Comparison of ENCODE assay signal across 28 cellular contexts in genomic region chr20:62248890-62249560, GRCh38. TPM values are rescaled to one million over a fixed set of nuclear protein-coding genes. Genes with fewer than 3 reads are reported as not detected.
DNase-seq lines count a peak whose midpoint lies in the region; ATAC-seq and TF ChIP-seq lines count a peak whose summit lies in the region.
"Had no signal": no experiment of that assay in that cellular context is flagged by ENCODE, and none has a peak within 500 bp of the region (broad histone marks: within the 10 kb centered on the region; RNA-seq: fewer than 3 reads in every experiment).

No MANE protein-coding gene starts in this region.

- H3K4me1 ChIP-seq in heart right ventricle: peaks cover 12 to 71% (median 42%) of the 10 kb centered on the region in 9 donors

- peak; percentile 5 for DNase-seq in Right ventricle myocardium inferior (ENCODE audit: missing footprints)
- no peak for DNase-seq in heart right ventricle
- peak; percentile 16 to 21 for DNase-seq in Kasumi-1 (lab: John Stamatoyannopoulos, UW)
- DNase-seq in activated B cell treated with CpG ODN at 0.5 μM for 24 hours: no peak
- no peak for DNase-seq in activated naive CD4-positive, alpha-beta T cell treated with anti-CD3 and anti-CD28 coated beads, Interleukin-2, amount 50 U/mL, for 16 hours
- no peak for DNase-seq in C1 segment of cervical spinal cord (lab: John Stamatoyannopoulos, UW)
- DNase-seq: 8988T; ACHN; CD8-positive, alpha-beta memory T cell; DMS 273 treated with DMSO at 0.1 percent for 48 hours; DMS79; GF-D8; HCEC 1CT; NCI-H1105; NCI-H1436 treated with DMSO at 0.1 percent for 48 hours; NCI-H2029; NCI-H2227 treated with DMSO at 0.1 percent for 48 hours; NCI-H69; Peyer's patch; SIG-M5; SW 1271 had no signal

- H3K36me3 ChIP-seq in heart right ventricle: peaks cover 0 to 12% (median 0%) of the 10 kb centered on the region in 9 donors

- H3K4me3 ChIP-seq in heart right ventricle: no peak overlapping the region
- H3K4me3 ChIP-seq: Peyer's patch, SK-N-MC had no signal

- no peak for ATAC-seq in Right ventricle myocardium inferior
- ATAC-seq in heart right ventricle: no peak
- peak; percentile 42 for ATAC-seq in activated B cell treated with CpG ODN at 0.5 μM for 24 hours (ENCODE audit: low read depth)
- ATAC-seq in stimulated activated memory B cell treated with anti-CD40 and anti-IgM and Interleukin-4, amounts not matched to agents 10 μg/mL and 1 μg/mL and 100 μg/mL, for 72 hours: peak; percentile 66
- no peak for ATAC-seq in HG02623 (IDR thresholded peaks at IDR 0.05; ENCODE audit: unreplicated experiment)

- intact Hi-C loops in Right ventricle myocardium inferior (cut with DNase I) (no loop called here), heart right ventricle (cut with DNase I) (no loop called here), activated B cell treated with CpG ODN at 0.5 μM for 24 hours (cut with micrococcal nuclease) (no loop called here)

- H3K4me3 Mint-ChIP-seq in activated B cell treated with CpG ODN at 0.5 μM for 24 hours: no peak overlapping the region
- no peak overlapping the region for H3K4me3 Mint-ChIP-seq in stimulated activated memory B cell treated with anti-CD40 and anti-IgM and Interleukin-4, amounts not matched to agents 10 μg/mL and 1 μg/mL and 100 μg/mL, for 72 hours
- H3K4me3 Mint-ChIP-seq: CD8-positive, alpha-beta memory T cell had no signal

- H3K27ac ChIP-seq in heart right ventricle: no peak overlapping the region
- H3K27ac ChIP-seq: HL-60, Peyer's patch, SK-N-MC had no signal

- H3K4me1 Mint-ChIP-seq in activated B cell treated with CpG ODN at 0.5 μM for 24 hours: peaks cover 36% of the 10 kb centered on the region
- H3K4me1 Mint-ChIP-seq in stimulated activated memory B cell treated with anti-CD40 and anti-IgM and Interleukin-4, amounts not matched to agents 10 μg/mL and 1 μg/mL and 100 μg/mL, for 72 hours: peaks cover 47% of the 10 kb centered on the region

- no peaks in the 10 kb centered on the region for H3K27me3 Mint-ChIP-seq in activated B cell treated with CpG ODN at 0.5 μM for 24 hours
- H3K27me3 Mint-ChIP-seq in stimulated activated memory B cell treated with anti-CD40 and anti-IgM and Interleukin-4, amounts not matched to agents 10 μg/mL and 1 μg/mL and 100 μg/mL, for 72 hours: no peaks in the 10 kb centered on the region
- H3K27me3 Mint-ChIP-seq: CD8-positive, alpha-beta memory T cell had no signal

- H3K9me3 ChIP-seq in heart right ventricle: no peaks in the 10 kb centered on the region
- H3K9me3 ChIP-seq: Peyer's patch had no signal

- no peaks in the 10 kb centered on the region for H3K9me3 Mint-ChIP-seq in activated B cell treated with CpG ODN at 0.5 μM for 24 hours
- no peaks in the 10 kb centered on the region for H3K9me3 Mint-ChIP-seq in stimulated activated memory B cell treated with anti-CD40 and anti-IgM and Interleukin-4, amounts not matched to agents 10 μg/mL and 1 μg/mL and 100 μg/mL, for 72 hours
- H3K9me3 Mint-ChIP-seq: CD8-positive, alpha-beta memory T cell had no signal

- H3K27ac Mint-ChIP-seq in activated B cell treated with CpG ODN at 0.5 μM for 24 hours: peak overlapping the region; percentile 41
- H3K27ac Mint-ChIP-seq in stimulated activated memory B cell treated with anti-CD40 and anti-IgM and Interleukin-4, amounts not matched to agents 10 μg/mL and 1 μg/mL and 100 μg/mL, for 72 hours: peak overlapping the region; percentile 78

- POLR2A ChIA-PET in activated B cell treated with CpG ODN at 0.5 μM for 24 hours (lab: Charles Lee): no interaction called here

- TF ChIP-seq CTCF in heart right ventricle (IDR thresholded peaks at IDR 0.05): no peak
- no peak for TF ChIP-seq CTCF in activated B cell treated with CpG ODN at 0.5 μM for 24 hours (IDR thresholded peaks at IDR 0.05)

- peaks cover 21% of the 10 kb centered on the region for H3K36me3 Mint-ChIP-seq in activated B cell treated with CpG ODN at 0.5 μM for 24 hours (ENCODE audit: low read depth)
- no peaks in the 10 kb centered on the region for H3K36me3 Mint-ChIP-seq in stimulated activated memory B cell treated with anti-CD40 and anti-IgM and Interleukin-4, amounts not matched to agents 10 μg/mL and 1 μg/mL and 100 μg/mL, for 72 hours

- H3K27me3 ChIP-seq in heart right ventricle: no peaks in the 10 kb centered on the region
- H3K27me3 ChIP-seq: Peyer's patch had no signal

- CTCF ChIA-PET in activated B cell treated with CpG ODN at 0.5 μM for 24 hours (lab: Charles Lee): no interaction called here

- WGBS in heart right ventricle, 2 donors: 78 to 83% methylated on average over 6 of the region's 6 CpGs

RNA-seq across cellular contexts. Expression of gene OSBPL2, which starts 10.7 kb away (rescaled TPM):
- total RNA-seq in Right ventricle myocardium inferior (59.5 TPM), heart right ventricle (10 to 100 TPM; 35.4 to 55.7 (median 41.7) TPM), activated B cell treated with CpG ODN at 0.5 μM for 24 hours (40.3 and 43.0 TPM in 2 replicates)
- 10 to 100 TPM; 12.6 to 30.3 TPM for polyA plus RNA-seq in heart right ventricle

RNA-seq across cellular contexts. Expression of gene HRH3, which starts 28.9 kb away (rescaled TPM):
- not detected for total RNA-seq in Right ventricle myocardium inferior
- not detected for total RNA-seq in heart right ventricle
- not detected for polyA plus RNA-seq in heart right ventricle
- not detected in 2 replicates for total RNA-seq in activated B cell treated with CpG ODN at 0.5 μM for 24 hours
- total RNA-seq: CD8-positive, alpha-beta memory T cell; NCI-H460; OCI-LY7 had no signal
- polyA plus RNA-seq: BJ; CD8-positive, alpha-beta memory T cell had no signal

RNA-seq across cellular contexts. Expression of gene ADRM1, which starts 53.8 kb away (rescaled TPM):
- total RNA-seq in Right ventricle myocardium inferior (73.9 TPM), heart right ventricle (10 to 100 TPM; 67.7 to 97.0 (median 73.2) TPM), activated B cell treated with CpG ODN at 0.5 μM for 24 hours (97.9 and 98.0 TPM in 2 replicates)
- 100 to 1,000 TPM in 1 of 2 donors, 10 to 100 TPM in 1; 81.9 to 192 TPM for polyA plus RNA-seq in heart right ventricle

Comparison
In these comparisons a context has a peak if more than half of its experiments do, and no peak if none do; other contexts are left out.
1. DNase-seq: peak in Right ventricle myocardium inferior (single experiment) and Kasumi-1 (2 of 2); none in heart right ventricle (0 of 2), activated B cell treated with CpG ODN at 0.5 μM for 24 hours (single experiment), activated naive CD4-positive, alpha-beta T cell treated with anti-CD3 and anti-CD28 coated beads, Interleukin-2, amount 50 U/mL, for 16 hours (single experiment) and C1 segment of cervical spinal cord (0 of 14).
2. ATAC-seq: peak in activated B cell treated with CpG ODN at 0.5 μM for 24 hours (single experiment) and stimulated activated memory B cell treated with anti-CD40 and anti-IgM and Interleukin-4, amounts not matched to agents 10 μg/mL and 1 μg/mL and 100 μg/mL, for 72 hours (single experiment); none in Right ventricle myocardium inferior (single experiment), heart right ventricle (0 of 8) and HG02623 (single experiment).